In the genomic region with DNA sequence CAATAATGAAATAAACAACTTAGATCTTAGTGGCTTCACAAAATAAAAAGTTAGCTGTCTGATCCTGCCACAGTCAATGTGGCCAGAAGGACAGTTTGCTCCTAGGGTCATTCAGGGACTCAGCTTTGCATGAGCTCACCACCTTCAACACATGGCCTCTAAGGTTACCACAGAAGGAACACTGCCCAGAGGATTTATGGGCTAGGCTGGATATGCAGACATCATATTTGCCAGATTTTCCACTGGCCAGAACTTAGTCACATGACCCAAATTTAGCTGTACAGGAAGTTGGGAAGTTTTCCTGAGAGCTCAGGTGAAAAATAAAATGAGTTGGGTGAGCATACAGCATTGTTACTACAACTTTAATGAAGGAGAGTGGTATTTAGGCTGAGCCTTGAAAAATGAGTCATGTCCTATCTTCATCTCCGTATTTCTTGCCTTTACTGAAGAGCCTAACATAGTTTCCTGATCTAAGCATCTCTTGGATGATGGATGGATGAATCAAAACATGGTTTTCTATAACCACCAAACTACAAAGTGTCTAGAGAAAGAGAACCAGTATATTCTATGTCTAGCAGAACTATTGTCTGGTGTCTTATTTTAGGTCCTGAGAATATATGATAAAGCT, we compare ENCODE assay signal across 18 cellular contexts. TPM values are rescaled to one million over a fixed set of nuclear protein-coding genes. Genes with fewer than 3 reads are reported as not detected.
"Had no signal": no experiment of that assay in that cellular context is flagged by ENCODE, and none has a peak within 500 bp of the region (broad histone marks: within the 10 kb centered on the region; RNA-seq: fewer than 3 reads in every experiment).

No MANE protein-coding gene starts in this region.

- H3K4me1 ChIP-seq: colonic mucosa, heart right ventricle, neural progenitor cell, right lobe of liver, stomach had no signal

- H3K27me3 ChIP-seq: colonic mucosa, heart right ventricle, neural progenitor cell, ovary, right lobe of liver, stomach had no signal

- ATAC-seq: heart right ventricle; natural killer cell treated with Interleukin-12 subunit alpha and Interleukin-12 subunit beta and Interleukin-15 and Interleukin-18, amount 100 ng/mL, for 72 hours; right lobe of liver had no signal

- H3K27ac ChIP-seq: colonic mucosa, heart right ventricle, neural progenitor cell, ovary, right lobe of liver, skin epidermis, stomach had no signal

- H3K4me3 ChIP-seq: colonic mucosa, heart right ventricle, neural progenitor cell, ovary, right lobe of liver, skin epidermis, stomach had no signal

- H3K36me3 ChIP-seq: colonic mucosa, heart right ventricle, neural progenitor cell, ovary, right lobe of liver, stomach had no signal

- H2AFZ ChIP-seq: neural progenitor cell had no signal

- DNase-seq: colonic mucosa; dermis blood vessel endothelial cell; foreskin melanocyte; heart right ventricle; hypothalamus; kidney glomerular epithelial cell; mammary epithelial cell; nucleus accumbens; ovary; right lobe of liver; stimulated activated CD4-positive, alpha-beta T cell treated with anti-CD3 and anti-CD28 coated beads, Interleukin-12 subunit alpha, Interleukin-12 subunit beta, amount 100 ng/mL, for 4 hours; stimulated activated naive CD4-positive, alpha-beta T cell; stomach; substantia nigra had no signal

- H3K9me3 ChIP-seq: colonic mucosa, ovary, right lobe of liver had no signal

- H3K4me2 ChIP-seq: neural progenitor cell had no signal

- H3K9ac ChIP-seq: neural progenitor cell had no signal

- FAIRE-seq: islet of Langerhans had no signal

RNA-seq across cellular contexts. Expression of gene TMEM108, which starts 54.9 kb away (rescaled TPM):
- total RNA-seq: natural killer cell treated with Interleukin-12 subunit alpha and Interleukin-12 subunit beta and Interleukin-15 and Interleukin-18, amount 100 ng/mL, for 72 hours had no signal
- polyA plus RNA-seq: mammary epithelial cell had no signal
